15 cellular contexts compared by ENCODE assay signal in the genomic region with DNA sequence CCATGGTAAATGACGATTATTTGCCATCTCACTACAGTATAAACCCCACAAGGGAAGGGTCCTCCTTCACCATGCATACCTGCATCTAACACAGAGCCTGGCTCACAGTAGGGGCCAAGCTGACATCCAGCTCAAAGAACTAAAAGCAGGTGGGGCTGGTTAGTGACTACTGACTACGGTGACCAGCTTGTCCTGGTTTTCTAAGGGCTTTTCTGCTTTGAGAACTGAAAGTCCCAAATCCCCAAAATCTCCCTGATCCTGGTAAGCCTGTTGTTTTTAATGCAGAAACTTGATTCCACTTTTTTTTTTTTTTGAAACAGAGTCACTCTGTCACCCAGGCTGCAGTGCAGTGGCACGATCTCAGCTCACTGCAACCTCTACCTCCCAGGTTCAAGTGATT.
DNase-seq lines count a peak whose midpoint lies in the region; ATAC-seq lines count a peak whose summit lies in the region.
"Had no signal": no experiment of that assay in that cellular context is flagged by ENCODE, and none has a peak within 500 bp of the region (broad histone marks: within the 10 kb centered on the region; RNA-seq: fewer than 3 reads in every experiment).

No MANE protein-coding gene starts in this region.

- no peak overlapping the region for H3K9ac ChIP-seq in rectal smooth muscle tissue (ENCODE audit: low read length)
- H3K9ac ChIP-seq: GM23248 had no signal

- no peaks in the 10 kb centered on the region for H3K36me3 ChIP-seq in H7 (replicated peaks; ENCODE audit: control insufficient read depth, insufficient read depth, low read length)
- peaks cover 51% of the 10 kb centered on the region for H3K36me3 ChIP-seq in rectal smooth muscle tissue (ENCODE audit: control insufficient read depth, insufficient read depth, low read length)
- H3K36me3 ChIP-seq: BE2C had no signal

- no peaks in the 10 kb centered on the region for H3K4me1 ChIP-seq in rectal smooth muscle tissue (ENCODE audit: control insufficient read depth, insufficient read depth, low read length)
- H3K4me1 ChIP-seq: BE2C had no signal

- no peak overlapping the region for H3K4me3 ChIP-seq in H7 (ENCODE audit: insufficient read depth, low read depth, low read length)
- no peak overlapping the region for H3K4me3 ChIP-seq in rectal smooth muscle tissue (ENCODE audit: low read length)
- H3K4me3 ChIP-seq: GM23248 had no signal

- H3K27ac ChIP-seq in rectal smooth muscle tissue (ENCODE audit: low read depth, low read length), result peak overlapping the region; percentile 18
- H3K27ac ChIP-seq: GM23248 had no signal

- DNase-seq in D341Med (ENCODE audit: low spot score) (peak; percentile 14), H7 (peak; percentile 40), HCEC 1CT (no peak), activated gamma-delta T cell treated with Interleukin-2 at 50 U/mL for 16 hours (no peak)
- DNase-seq: ACHN; BE2C; CD4-positive, alpha-beta memory T cell; DMS 273 treated with DMSO at 0.1 percent for 48 hours; DMS53; DND-41; EL; GM23248; KG1 had no signal

- no peaks in the 10 kb centered on the region for H3K27me3 ChIP-seq in H7 (ENCODE audit: control insufficient read depth, insufficient read depth, low read length)
- H3K27me3 ChIP-seq in rectal smooth muscle tissue (ENCODE audit: control insufficient read depth, insufficient read depth, low read length), result no peaks in the 10 kb centered on the region
- H3K27me3 ChIP-seq: BE2C had no signal

- ATAC-seq in HG03565 (IDR thresholded peaks at IDR 0.05; ENCODE audit: unreplicated experiment), result no peak

Comparison
In these comparisons a context has a peak if more than half of its experiments do, and no peak if none do; other contexts are left out.
1. DNase-seq: peak in D341Med (single experiment) and H7 (single experiment); none in HCEC 1CT (single experiment) and activated gamma-delta T cell treated with Interleukin-2 at 50 U/mL for 16 hours (single experiment).